Comparison of ENCODE assay signal across 14 cellular contexts in the genomic region with DNA sequence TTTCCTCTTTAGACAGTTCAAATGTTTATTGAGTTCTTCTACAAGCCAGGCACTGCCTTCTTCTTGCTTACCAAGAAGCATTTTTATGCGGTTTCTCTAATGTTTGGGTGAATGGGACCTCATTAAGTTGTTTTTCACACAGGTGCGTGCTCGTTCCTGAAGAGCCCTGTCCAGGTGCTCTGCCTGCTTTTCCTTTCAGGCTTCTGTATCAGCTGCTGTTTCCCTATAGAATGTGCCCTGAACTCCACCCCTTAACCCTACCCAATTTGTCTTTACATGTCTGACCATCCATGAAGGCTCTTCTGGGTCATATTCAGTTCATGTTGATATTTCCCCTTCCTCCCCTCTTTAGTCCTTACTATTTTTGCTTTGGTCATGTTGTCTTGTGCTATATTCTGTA. TPM values are rescaled to one million over a fixed set of nuclear protein-coding genes. Genes with fewer than 3 reads are reported as not detected.
DNase-seq lines count a peak whose midpoint lies in the region; ATAC-seq and TF ChIP-seq lines count a peak whose summit lies in the region.
"Had no signal": no experiment of that assay in that cellular context is flagged by ENCODE, and none has a peak within 500 bp of the region (broad histone marks: within the 10 kb centered on the region; RNA-seq: fewer than 3 reads in every experiment).

No MANE protein-coding gene starts in this region.

- no peaks in the 10 kb centered on the region for H3K4me1 ChIP-seq in H9 (ENCODE audit: insufficient read depth, low read length)
- peaks cover 4 to 45% (median 11%) of the 10 kb centered on the region in 3 donors for H3K4me1 ChIP-seq in esophagus squamous epithelium

- no peaks in the 10 kb centered on the region for H3K36me3 ChIP-seq in esophagus squamous epithelium

- no peak overlapping the region for H3K4ac ChIP-seq in H9 (ENCODE audit: low read depth, low read length)

- no peak overlapping the region for H4K5ac ChIP-seq in H9 (ENCODE audit: insufficient read length, low read depth, low read length)

- no peak overlapping the region for H3K4me3 Mint-ChIP-seq in H9
- H3K4me3 Mint-ChIP-seq: CD4-positive, alpha-beta T cell had no signal

- H3K27me3 ChIP-seq in H9 (ENCODE audit: insufficient read depth, low read length) = no peaks in the 10 kb centered on the region
- no peaks in the 10 kb centered on the region for H3K27me3 ChIP-seq in esophagus squamous epithelium

- DNase-seq in H9 (no peak), esophagus squamous epithelium (lab: John Stamatoyannopoulos, UW) (no peak), left colon (no peak), retina (peak; percentile 9), caudate nucleus (lab: John Stamatoyannopoulos, UW) (no peak), OCI-M2 (lab: John Stamatoyannopoulos, UW; ENCODE audit: unreplicated experiment) (no peak)
- DNase-seq: ACHN; C1 segment of cervical spinal cord; Calu3; CD4-positive, alpha-beta T cell; DMS 273 treated with DMSO at 0.1 percent for 48 hours had no signal

- H4K8ac ChIP-seq in H9 (replicated peaks; ENCODE audit: insufficient read length, low read depth, low read length) = no peak overlapping the region

- H3K4me1 Mint-ChIP-seq in H9 = peaks cover 19 to 20% of the 10 kb centered on the region in 2 experiments

- H2BK12ac ChIP-seq in H9 (ENCODE audit: insufficient read length, low read depth, low read length) = no peak overlapping the region

- H3K27me3 Mint-ChIP-seq in H9 (ENCODE audit: low read depth) = no peaks in the 10 kb centered on the region
- H3K27me3 Mint-ChIP-seq: CD4-positive, alpha-beta T cell had no signal

- H3K23me2 ChIP-seq in H9 (ENCODE audit: insufficient read length, low read depth, low read length, poor library complexity, severe bottlenecking) = no peaks in the 10 kb centered on the region

- intact Hi-C loops in esophagus squamous epithelium (cut with DNase I) (no loop called here), left colon (cut with DNase I, micrococcal nuclease) (no loop called here)

- ATAC-seq in left colon (peak; percentile 42), GM21447 (IDR thresholded peaks at IDR 0.05; ENCODE audit: unreplicated experiment) (no peak), HG02798 (IDR thresholded peaks at IDR 0.05; ENCODE audit: poor library complexity, unreplicated experiment) (no peak)
- ATAC-seq: HCT116 had no signal

- no peak overlapping the region for H3T11ph ChIP-seq in H9 (ENCODE audit: low read length)

- no peak overlapping the region for H4K91ac ChIP-seq in H9 (ENCODE audit: insufficient read length, low read depth, low read length)

- no peak overlapping the region for H3K18ac ChIP-seq in H9 (ENCODE audit: insufficient read length, low read depth, low read length)

- no peak for TF ChIP-seq CTCF in H9 (conservative IDR thresholded peaks at IDR 0.05)
- TF ChIP-seq CTCF in esophagus squamous epithelium (IDR thresholded peaks at IDR 0.05) = no peak

- no peak overlapping the region for H2AK5ac ChIP-seq in H9 (ENCODE audit: insufficient read length, low read length)

- no peak overlapping the region for H3K9ac ChIP-seq in H9 (ENCODE audit: extremely low read depth, insufficient read length, low read length)

- H3K9me3 ChIP-seq in H9 (ENCODE audit: control insufficient read depth, low read depth, low read length) = no peaks in the 10 kb centered on the region
- H3K9me3 ChIP-seq in esophagus squamous epithelium = no peaks in the 10 kb centered on the region

- H2AFZ ChIP-seq in H9 (ENCODE audit: low read length) = no peak overlapping the region

- no peak overlapping the region for H3K56ac ChIP-seq in H9 (ENCODE audit: insufficient read length, low read depth, low read length)

- H4K20me1 ChIP-seq in H9 (ENCODE audit: control insufficient read depth, insufficient read depth, insufficient read length) = no peaks in the 10 kb centered on the region

- peaks cover 0 to 3% (median 0%) of the 10 kb centered on the region in 3 experiments; a peak in 1 of 7 replicates for H3K36me3 Mint-ChIP-seq in H9 (ENCODE audit: insufficient read depth in 1 of 3, low read depth in 3 of 3)

- no peak for TF ChIP-seq POLR2A in esophagus squamous epithelium (IDR thresholded peaks at IDR 0.05)

- H3K79me2 ChIP-seq in H9 (ENCODE audit: insufficient read depth, low read length) = no peaks in the 10 kb centered on the region; the same call in 1 of the 2 replicates

- no peak overlapping the region for H3K23ac ChIP-seq in H9 (ENCODE audit: insufficient read length, low read depth, low read length)

- H2BK120ac ChIP-seq in H9 (ENCODE audit: low read depth, low read length, poor library complexity, severe bottlenecking) = no peak overlapping the region

- no peak overlapping the region for H3K4me2 ChIP-seq in H9 (ENCODE audit: insufficient read depth, insufficient read length, low read length)

- H3K27ac ChIP-seq in H9 (ENCODE audit: insufficient read length, low read depth, low read length) = no peak overlapping the region
- peak overlapping the region; percentile 61 to 87 (median 74) for H3K27ac ChIP-seq in esophagus squamous epithelium
- H3K27ac ChIP-seq in caudate nucleus (ENCODE audit: low read depth, low read length) = no peak overlapping the region

- H2BK15ac ChIP-seq in H9 (ENCODE audit: low read depth, low read length) = no peak overlapping the region

- no peak overlapping the region for H3K4me3 ChIP-seq in esophagus squamous epithelium

- peak overlapping the region in 2 of 3 experiments; percentile 29 to 34; a peak in 3 of 7 replicates for H3K27ac Mint-ChIP-seq in H9
- H3K27ac Mint-ChIP-seq: CD4-positive, alpha-beta T cell had no signal

- WGBS in H9 (ENCODE audit: extremely low coverage, insufficient read length, low lambda C conversion rate) = no CpG with 5 or more reads among the region's 3 CpGs
- 31 to 59% methylated on average over 3 of the region's 3 CpGs for WGBS in esophagus squamous epithelium, 2 donors

- H2BK5ac ChIP-seq in H9 (ENCODE audit: insufficient read length, low read length) = no peak overlapping the region

- H3K79me1 ChIP-seq in H9 (ENCODE audit: insufficient read depth, low read depth, low read length, poor library complexity, severe bottlenecking) = no peaks in the 10 kb centered on the region

- no peaks in the 10 kb centered on the region for H3K9me3 Mint-ChIP-seq in H9
- H3K9me3 Mint-ChIP-seq: CD4-positive, alpha-beta T cell had no signal

- H2BK20ac ChIP-seq in H9 (ENCODE audit: low read depth, low read length, poor library complexity, severe bottlenecking) = no peak overlapping the region

- H3K14ac ChIP-seq in H9 (ENCODE audit: insufficient read depth, low read length) = no peak overlapping the region

RNA-seq across cellular contexts. Expression of a gene that starts 22.4 kb away (rescaled TPM):
- total RNA-seq in H9 (2021) = 2.0 TPM in 2 replicates
- total RNA-seq in esophagus squamous epithelium = 10 to 100 TPM in 1 of 4 donors, 1 to 10 TPM in 3; 1.3 to 10.9 (median 5.0) TPM
- total RNA-seq in left colon = 1 to 10 TPM in 1 of 2 donors, under 1 TPM in 1; 0.17 to 2.0 TPM

RNA-seq across cellular contexts. Expression of a gene that starts 58.0 kb away (rescaled TPM):
- total RNA-seq in H9 (2021) = 3.9 TPM in 2 replicates
- 10 to 100 TPM in 2 of 4 donors, 1 to 10 TPM in 2; 3.4 to 23.1 (median 11.6) TPM for total RNA-seq in esophagus squamous epithelium
- 1 to 10 TPM; 2.8 to 3.8 TPM for total RNA-seq in left colon

Comparison
In these comparisons a context has a peak if more than half of its experiments do, and no peak if none do; other contexts are left out.
1. H3K27ac ChIP-seq: peak in esophagus squamous epithelium (4 of 4); none in H9 (single experiment) and caudate nucleus (single experiment).